1 cellular context compared by ENCODE assay signal in the genomic region with DNA sequence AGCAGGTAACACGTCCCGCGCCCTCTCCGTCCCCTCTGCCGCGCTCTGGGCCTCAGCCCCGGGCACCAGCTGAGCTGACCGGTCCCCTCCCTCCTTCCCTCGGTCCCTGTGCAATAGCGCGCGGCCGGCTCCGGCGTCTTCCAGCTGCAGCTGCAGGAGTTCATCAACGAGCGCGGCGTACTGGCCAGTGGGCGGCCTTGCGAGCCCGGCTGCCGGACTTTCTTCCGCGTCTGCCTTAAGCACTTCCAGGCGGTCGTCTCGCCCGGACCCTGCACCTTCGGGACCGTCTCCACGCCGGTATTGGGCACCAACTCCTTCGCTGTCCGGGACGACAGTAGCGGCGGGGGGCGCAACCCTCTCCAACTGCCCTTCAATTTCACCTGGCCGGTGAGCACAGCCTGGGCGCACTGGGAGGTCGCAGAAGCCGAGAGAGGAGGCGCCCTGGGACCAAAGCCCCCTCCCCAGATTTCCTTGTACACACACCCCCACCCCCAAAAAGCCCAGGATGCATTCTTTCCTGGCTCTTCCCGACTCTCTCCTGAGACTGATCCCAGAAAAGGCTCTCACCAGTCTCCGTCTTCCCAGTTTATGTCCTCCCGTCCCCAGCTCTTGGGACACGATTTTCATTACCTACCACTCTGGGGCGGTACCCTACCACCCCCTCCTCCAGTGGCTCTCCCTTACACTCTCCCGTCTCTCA.
A peak's percentile ranks its signal among the peaks of the same experiment; 100 is the strongest.
TF ChIP-seq lines count a peak whose summit lies in the region.

No MANE protein-coding gene starts in this region.

TF ChIP-seq in HepG2, 621 proteins besides CTCF, POLR2A, EP300 and RAD21:
- TF ChIP-seq MTA1 (CRISPR knock-in tag; IDR thresholded peaks at IDR 0.05; ENCODE audit: borderline replicate concordance) (0 out of 2 replicates have a peak, but pooled peaks have one; percentile 72), KDM4B (CRISPR knock-in tag; IDR thresholded peaks at IDR 0.05) (no peak; the same call in 1 of the 2 replicates), ZNF777 (CRISPR knock-in tag; IDR thresholded peaks at IDR 0.05) (peak; percentile 74), GABPB1 (CRISPR knock-in tag; IDR thresholded peaks at IDR 0.05) (peak; percentile 25; the same call in 1 of the 2 replicates), RBM39 (IDR thresholded peaks at IDR 0.05; ENCODE audit: low read depth, low read length, poor library complexity, severe bottlenecking) (peak; percentile 18), HDAC1 (CRISPR knock-in tag; IDR thresholded peaks at IDR 0.05) (0 out of 2 replicates have a peak, but pooled peaks have one; percentile 39), SETDB1 (CRISPR knock-in tag; IDR thresholded peaks at IDR 0.05; ENCODE audit: borderline replicate concordance) (no peak), GATA4 (IDR thresholded peaks at IDR 0.05; ENCODE audit: borderline replicate concordance, low read depth) (no peak), TCF12 (IDR thresholded peaks at IDR 0.05) (no peak), TCF12 (CRISPR knock-in tag; IDR thresholded peaks at IDR 0.05) (0 out of 2 replicates have a peak, but pooled peaks have one; percentile 6), ZNF816 (CRISPR knock-in tag; IDR thresholded peaks at IDR 0.05; ENCODE audit: borderline replicate concordance) (0 out of 2 replicates have a peak, but pooled peaks have one; percentile 35), HNRNPLL (IDR thresholded peaks at IDR 0.05; ENCODE audit: low read depth, low read length, poor library complexity, severe bottlenecking) (peak; percentile 41), RBM22 (optimal IDR thresholded peaks at IDR 0.05; ENCODE audit: low read length) (no peak), ZSCAN22 (CRISPR knock-in tag; IDR thresholded peaks at IDR 0.05) (no peak), ZNF451 (CRISPR knock-in tag; IDR thresholded peaks at IDR 0.05) (0 out of 2 replicates have a peak, but pooled peaks have one; percentile 44), BCL6 (CRISPR knock-in tag; IDR thresholded peaks at IDR 0.05) (peak; percentile 63; the same call in 1 of the 2 replicates), ARNTL (CRISPR knock-in tag; IDR thresholded peaks at IDR 0.05) (no peak)
- TF ChIP-seq, protein P1, sequence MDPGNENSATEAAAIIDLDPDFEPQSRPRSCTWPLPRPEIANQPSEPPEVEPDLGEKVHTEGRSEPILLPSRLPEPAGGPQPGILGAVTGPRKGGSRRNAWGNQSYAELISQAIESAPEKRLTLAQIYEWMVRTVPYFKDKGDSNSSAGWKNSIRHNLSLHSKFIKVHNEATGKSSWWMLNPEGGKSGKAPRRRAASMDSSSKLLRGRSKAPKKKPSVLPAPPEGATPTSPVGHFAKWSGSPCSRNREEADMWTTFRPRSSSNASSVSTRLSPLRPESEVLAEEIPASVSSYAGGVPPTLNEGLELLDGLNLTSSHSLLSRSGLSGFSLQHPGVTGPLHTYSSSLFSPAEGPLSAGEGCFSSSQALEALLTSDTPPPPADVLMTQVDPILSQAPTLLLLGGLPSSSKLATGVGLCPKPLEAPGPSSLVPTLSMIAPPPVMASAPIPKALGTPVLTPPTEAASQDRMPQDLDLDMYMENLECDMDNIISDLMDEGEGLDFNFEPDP (CRISPR knock-in tag; conservative IDR thresholded peaks at IDR 0.05): 0 out of 2 replicates have a peak, but pooled peaks have one; percentile 33
- TF ChIP-seq, protein P2, sequence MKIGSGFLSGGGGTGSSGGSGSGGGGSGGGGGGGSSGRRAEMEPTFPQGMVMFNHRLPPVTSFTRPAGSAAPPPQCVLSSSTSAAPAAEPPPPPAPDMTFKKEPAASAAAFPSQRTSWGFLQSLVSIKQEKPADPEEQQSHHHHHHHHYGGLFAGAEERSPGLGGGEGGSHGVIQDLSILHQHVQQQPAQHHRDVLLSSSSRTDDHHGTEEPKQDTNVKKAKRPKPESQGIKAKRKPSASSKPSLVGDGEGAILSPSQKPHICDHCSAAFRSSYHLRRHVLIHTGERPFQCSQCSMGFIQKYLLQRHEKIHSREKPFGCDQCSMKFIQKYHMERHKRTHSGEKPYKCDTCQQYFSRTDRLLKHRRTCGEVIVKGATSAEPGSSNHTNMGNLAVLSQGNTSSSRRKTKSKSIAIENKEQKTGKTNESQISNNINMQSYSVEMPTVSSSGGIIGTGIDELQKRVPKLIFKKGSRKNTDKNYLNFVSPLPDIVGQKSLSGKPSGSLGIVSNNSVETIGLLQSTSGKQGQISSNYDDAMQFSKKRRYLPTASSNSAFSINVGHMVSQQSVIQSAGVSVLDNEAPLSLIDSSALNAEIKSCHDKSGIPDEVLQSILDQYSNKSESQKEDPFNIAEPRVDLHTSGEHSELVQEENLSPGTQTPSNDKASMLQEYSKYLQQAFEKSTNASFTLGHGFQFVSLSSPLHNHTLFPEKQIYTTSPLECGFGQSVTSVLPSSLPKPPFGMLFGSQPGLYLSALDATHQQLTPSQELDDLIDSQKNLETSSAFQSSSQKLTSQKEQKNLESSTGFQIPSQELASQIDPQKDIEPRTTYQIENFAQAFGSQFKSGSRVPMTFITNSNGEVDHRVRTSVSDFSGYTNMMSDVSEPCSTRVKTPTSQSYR (CRISPR knock-in tag; IDR thresholded peaks at IDR 0.05; ENCODE audit: borderline replicate concordance): no peak
- TF ChIP-seq, protein P3, sequence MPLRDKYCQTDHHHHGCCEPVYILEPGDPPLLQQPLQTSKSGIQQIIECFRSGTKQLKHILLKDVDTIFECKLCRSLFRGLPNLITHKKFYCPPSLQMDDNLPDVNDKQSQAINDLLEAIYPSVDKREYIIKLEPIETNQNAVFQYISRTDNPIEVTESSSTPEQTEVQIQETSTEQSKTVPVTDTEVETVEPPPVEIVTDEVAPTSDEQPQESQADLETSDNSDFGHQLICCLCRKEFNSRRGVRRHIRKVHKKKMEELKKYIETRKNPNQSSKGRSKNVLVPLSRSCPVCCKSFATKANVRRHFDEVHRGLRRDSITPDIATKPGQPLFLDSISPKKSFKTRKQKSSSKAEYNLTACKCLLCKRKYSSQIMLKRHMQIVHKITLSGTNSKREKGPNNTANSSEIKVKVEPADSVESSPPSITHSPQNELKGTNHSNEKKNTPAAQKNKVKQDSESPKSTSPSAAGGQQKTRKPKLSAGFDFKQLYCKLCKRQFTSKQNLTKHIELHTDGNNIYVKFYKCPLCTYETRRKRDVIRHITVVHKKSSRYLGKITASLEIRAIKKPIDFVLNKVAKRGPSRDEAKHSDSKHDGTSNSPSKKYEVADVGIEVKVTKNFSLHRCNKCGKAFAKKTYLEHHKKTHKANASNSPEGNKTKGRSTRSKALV (CRISPR knock-in tag; IDR thresholded peaks at IDR 0.05): peak; percentile 99
- TF ChIP-seq, protein P4, sequence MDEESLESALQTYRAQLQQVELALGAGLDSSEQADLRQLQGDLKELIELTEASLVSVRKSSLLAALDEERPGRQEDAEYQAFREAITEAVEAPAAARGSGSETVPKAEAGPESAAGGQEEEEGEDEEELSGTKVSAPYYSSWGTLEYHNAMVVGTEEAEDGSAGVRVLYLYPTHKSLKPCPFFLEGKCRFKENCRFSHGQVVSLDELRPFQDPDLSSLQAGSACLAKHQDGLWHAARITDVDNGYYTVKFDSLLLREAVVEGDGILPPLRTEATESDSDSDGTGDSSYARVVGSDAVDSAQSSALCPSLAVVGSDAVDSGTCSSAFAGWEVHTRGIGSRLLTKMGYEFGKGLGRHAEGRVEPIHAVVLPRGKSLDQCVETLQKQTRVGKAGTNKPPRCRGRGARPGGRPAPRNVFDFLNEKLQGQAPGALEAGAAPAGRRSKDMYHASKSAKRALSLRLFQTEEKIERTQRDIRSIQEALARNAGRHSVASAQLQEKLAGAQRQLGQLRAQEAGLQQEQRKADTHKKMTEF (CRISPR knock-in tag; IDR thresholded peaks at IDR 0.05): 0 out of 2 replicates have a peak, but pooled peaks have one; percentile 5
- TF ChIP-seq, protein P5, sequence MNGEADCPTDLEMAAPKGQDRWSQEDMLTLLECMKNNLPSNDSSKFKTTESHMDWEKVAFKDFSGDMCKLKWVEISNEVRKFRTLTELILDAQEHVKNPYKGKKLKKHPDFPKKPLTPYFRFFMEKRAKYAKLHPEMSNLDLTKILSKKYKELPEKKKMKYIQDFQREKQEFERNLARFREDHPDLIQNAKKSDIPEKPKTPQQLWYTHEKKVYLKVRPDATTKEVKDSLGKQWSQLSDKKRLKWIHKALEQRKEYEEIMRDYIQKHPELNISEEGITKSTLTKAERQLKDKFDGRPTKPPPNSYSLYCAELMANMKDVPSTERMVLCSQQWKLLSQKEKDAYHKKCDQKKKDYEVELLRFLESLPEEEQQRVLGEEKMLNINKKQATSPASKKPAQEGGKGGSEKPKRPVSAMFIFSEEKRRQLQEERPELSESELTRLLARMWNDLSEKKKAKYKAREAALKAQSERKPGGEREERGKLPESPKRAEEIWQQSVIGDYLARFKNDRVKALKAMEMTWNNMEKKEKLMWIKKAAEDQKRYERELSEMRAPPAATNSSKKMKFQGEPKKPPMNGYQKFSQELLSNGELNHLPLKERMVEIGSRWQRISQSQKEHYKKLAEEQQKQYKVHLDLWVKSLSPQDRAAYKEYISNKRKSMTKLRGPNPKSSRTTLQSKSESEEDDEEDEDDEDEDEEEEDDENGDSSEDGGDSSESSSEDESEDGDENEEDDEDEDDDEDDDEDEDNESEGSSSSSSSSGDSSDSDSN (CRISPR knock-in tag; IDR thresholded peaks at IDR 0.05): peak; percentile 90
- TF ChIP-seq, protein P6, sequence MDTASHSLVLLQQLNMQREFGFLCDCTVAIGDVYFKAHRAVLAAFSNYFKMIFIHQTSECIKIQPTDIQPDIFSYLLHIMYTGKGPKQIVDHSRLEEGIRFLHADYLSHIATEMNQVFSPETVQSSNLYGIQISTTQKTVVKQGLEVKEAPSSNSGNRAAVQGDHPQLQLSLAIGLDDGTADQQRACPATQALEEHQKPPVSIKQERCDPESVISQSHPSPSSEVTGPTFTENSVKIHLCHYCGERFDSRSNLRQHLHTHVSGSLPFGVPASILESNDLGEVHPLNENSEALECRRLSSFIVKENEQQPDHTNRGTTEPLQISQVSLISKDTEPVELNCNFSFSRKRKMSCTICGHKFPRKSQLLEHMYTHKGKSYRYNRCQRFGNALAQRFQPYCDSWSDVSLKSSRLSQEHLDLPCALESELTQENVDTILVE (CRISPR knock-in tag; IDR thresholded peaks at IDR 0.05): no peak
